8 cellular contexts compared by ENCODE assay signal in the genomic region with DNA sequence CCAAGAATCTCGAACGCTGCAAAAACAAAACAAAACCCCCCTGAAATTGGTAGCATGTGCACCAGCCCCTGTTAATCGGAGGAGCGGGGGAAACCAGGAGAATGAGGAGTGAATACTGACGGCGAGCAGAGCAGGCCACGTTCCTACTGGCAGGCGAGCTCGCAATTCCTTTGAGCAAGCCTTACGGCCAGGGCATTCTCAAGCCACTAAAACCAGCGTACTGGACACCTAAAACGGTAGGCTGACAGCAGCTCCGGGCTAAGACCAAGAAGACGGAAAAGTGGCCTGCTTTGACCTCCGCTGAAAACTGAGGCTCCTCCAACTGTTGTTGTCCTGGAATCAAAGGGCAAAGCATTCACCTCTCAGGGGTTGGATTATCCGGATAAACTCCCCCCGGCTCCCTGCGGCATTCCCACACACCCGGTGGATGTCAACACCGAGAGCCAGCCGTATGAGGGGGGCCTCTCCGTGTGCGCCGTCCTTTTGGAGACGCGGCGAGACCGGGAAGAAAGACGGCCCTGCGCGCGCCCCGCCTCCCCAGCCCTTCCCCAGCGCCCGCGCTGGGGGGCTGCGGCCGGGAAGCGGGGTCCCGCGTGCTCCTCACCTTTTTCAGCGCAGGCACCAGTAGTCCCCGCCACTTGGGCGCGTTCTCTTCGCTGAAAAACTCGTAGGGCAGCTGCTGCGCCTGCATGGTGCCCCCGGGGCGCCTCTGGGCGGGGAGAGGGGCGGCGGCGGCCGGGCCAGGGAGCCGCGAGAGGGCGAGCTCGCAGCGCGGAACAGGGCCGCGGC. TPM values are rescaled to one million over a fixed set of nuclear protein-coding genes. Genes with fewer than 3 reads are reported as not detected.
A peak's percentile ranks its signal among the peaks of the same experiment; 100 is the strongest.
DNase-seq lines count a peak whose midpoint lies in the region; ATAC-seq lines count a peak whose summit lies in the region.

No MANE protein-coding gene starts in this region.

- peak overlapping the region; percentile 74 for H3K4me2 ChIP-seq in mesendoderm (ENCODE audit: low read length)

- peak overlapping the region; percentile 55 for H3K9ac ChIP-seq in endocrine pancreas (ENCODE audit: control insufficient read depth, insufficient read depth, low read length)
- peak overlapping the region; percentile 90 for H3K9ac ChIP-seq in mesendoderm (ENCODE audit: low read length)

- no peak overlapping the region for H4K5ac ChIP-seq in mesendoderm (ENCODE audit: low read length)

- peak overlapping the region; percentile 98 for H3K18ac ChIP-seq in mesendoderm (ENCODE audit: low read length)

- peak overlapping the region; percentile 15 for H3K23ac ChIP-seq in mesendoderm (ENCODE audit: low read length)

- H3K27me3 ChIP-seq in ACC112 (ENCODE audit: insufficient read depth, low read length): no peaks in the 10 kb centered on the region
- H3K27me3 ChIP-seq in endocrine pancreas (ENCODE audit: control insufficient read depth, insufficient read depth, low read length): no peaks in the 10 kb centered on the region
- H3K27me3 ChIP-seq in mesendoderm (ENCODE audit: insufficient read depth, low read length, poor library complexity): no peaks in the 10 kb centered on the region

- peaks cover 6% of the 10 kb centered on the region for H3K79me1 ChIP-seq in mesendoderm (ENCODE audit: low read length)

- H3K9me3 ChIP-seq in endocrine pancreas (ENCODE audit: control insufficient read depth, low read length): no peaks in the 10 kb centered on the region

- peaks cover 11% of the 10 kb centered on the region for H3K4me1 ChIP-seq in ACC112 (ENCODE audit: control insufficient read depth, insufficient read depth, low read length, unreplicated experiment)
- peaks cover 17% of the 10 kb centered on the region for H3K4me1 ChIP-seq in endocrine pancreas (ENCODE audit: control insufficient read depth, insufficient read depth, low read length)
- H3K4me1 ChIP-seq in mesendoderm (ENCODE audit: control insufficient read depth, low read depth, low read length): peaks cover 5% of the 10 kb centered on the region

- ATAC-seq in GM18499 (IDR thresholded peaks at IDR 0.05; ENCODE audit: insufficient read depth, unreplicated experiment): peak; percentile 25
- peak; percentile 47 for ATAC-seq in HG02970 (IDR thresholded peaks at IDR 0.05; ENCODE audit: low FRiP score, unreplicated experiment)

- no peak overlapping the region for H2BK5ac ChIP-seq in mesendoderm (ENCODE audit: low read length)

- H3K4me3 ChIP-seq in ACC112 (ENCODE audit: low read depth, low read length) (peak overlapping the region; percentile 74), endocrine pancreas (ENCODE audit: control insufficient read depth, insufficient read depth, low read length) (peak overlapping the region; percentile 91), mesendoderm (ENCODE audit: low read length) (peak overlapping the region; percentile 85)

- H3K79me2 ChIP-seq in ACC112 (ENCODE audit: control insufficient read depth, insufficient read depth, low read length, unreplicated experiment) (peaks cover 63% of the 10 kb centered on the region), mesendoderm (ENCODE audit: control insufficient read depth, insufficient read depth, low read length) (peaks cover 36% of the 10 kb centered on the region)

- no peak overlapping the region for H4K8ac ChIP-seq in mesendoderm (ENCODE audit: low read depth, low read length)

- H2BK120ac ChIP-seq in mesendoderm (ENCODE audit: low read depth, low read length): peak overlapping the region; percentile 75

- H3K27ac ChIP-seq in ACC112 (ENCODE audit: low read depth, low read length) (peak overlapping the region; percentile 15), mesendoderm (ENCODE audit: low read depth, low read length) (peak overlapping the region; percentile 95)

- DNase-seq in NCI-H226 (peak; percentile 55), mesendoderm (peak; percentile 71)
- peak; percentile 12 to 39 for DNase-seq in activated CD8-positive, alpha-beta memory T cell treated with anti-CD3 and anti-CD28 coated beads for 4 hours (ENCODE audit: low read depth in 2 of 2)
- DNase-seq in stimulated activated CD8-positive, alpha-beta memory T cell treated with anti-CD3 and anti-CD28 coated beads, Interleukin-4, amount 100 ng/mL, for 48 hours: peak; percentile 73

- H2AFZ ChIP-seq in ACC112 (ENCODE audit: low read length, unreplicated experiment): peak overlapping the region; percentile 66

- H2BK15ac ChIP-seq in mesendoderm (replicated peaks; ENCODE audit: low read depth): no peak overlapping the region

- H3K56ac ChIP-seq in mesendoderm (ENCODE audit: low read length): peak overlapping the region; percentile 97

- H3K36me3 ChIP-seq in ACC112 (ENCODE audit: insufficient read depth, low read length) (no peaks in the 10 kb centered on the region), endocrine pancreas (ENCODE audit: control insufficient read depth, insufficient read depth, low read length) (no peaks in the 10 kb centered on the region), mesendoderm (ENCODE audit: control insufficient read depth, insufficient read depth, low read length) (no peaks in the 10 kb centered on the region)

- peak overlapping the region; percentile 96 for H3K4ac ChIP-seq in mesendoderm (ENCODE audit: low read depth, low read length)

- no peak overlapping the region for H2AK5ac ChIP-seq in mesendoderm (ENCODE audit: low read length)

- WGBS in mesendoderm (ENCODE audit: extremely low coverage, insufficient coverage, low lambda C conversion rate): no CpG with 5 or more reads among the region's 63 CpGs

RNA-seq across cellular contexts. Expression of a gene that starts 0.9 kb away (rescaled TPM):
- 15.8 TPM for polyA plus RNA-seq in mesendoderm (2013, experiment 1 of 2)
- polyA plus RNA-seq in mesendoderm (2013, experiment 2 of 2): 17.0 TPM

Comparison
In these comparisons a context has a peak if more than half of its experiments do, and no peak if none do; other contexts are left out.
1. Peak in every context shown above with its lines: DNase-seq, ATAC-seq, H3K4me3 ChIP-seq and H3K27ac ChIP-seq.